Comparison of ENCODE assay signal across 10 cellular contexts in genomic region chr18:37019157-37019571, GRCh38.
DNase-seq lines count a peak whose midpoint lies in the region; ATAC-seq and TF ChIP-seq lines count a peak whose summit lies in the region.
"Had no signal": no experiment of that assay in that cellular context is flagged by ENCODE, and none has a peak within 500 bp of the region (broad histone marks: within the 10 kb centered on the region; RNA-seq: fewer than 3 reads in every experiment).

No MANE protein-coding gene starts in this region.

- H3K4me3 ChIP-seq in GM12864 (ENCODE audit: low read depth, low read length): no peak overlapping the region
- H3K4me3 ChIP-seq in astrocyte of the cerebellum (ENCODE audit: low read depth, low read length): no peak overlapping the region
- H3K4me3 ChIP-seq in lower lobe of right lung: no peak overlapping the region

- peaks cover 35% of the 10 kb centered on the region for H3K9me3 ChIP-seq in lower lobe of right lung

- no peaks in the 10 kb centered on the region for H3K36me3 ChIP-seq in lower lobe of right lung

- no peaks in the 10 kb centered on the region for H3K4me1 ChIP-seq in lower lobe of right lung

- ATAC-seq in lower lobe of right lung: peak; percentile 53 to 62
- ATAC-seq in GM21786 (IDR thresholded peaks at IDR 0.05; ENCODE audit: unreplicated experiment): no peak
- no peak for ATAC-seq in GM18517 (IDR thresholded peaks at IDR 0.05; ENCODE audit: unreplicated experiment)
- no peak for ATAC-seq in Right ventricle myocardium inferior

- in situ Hi-C loops in astrocyte of the cerebellum (cut with HindIII; ENCODE audit: low sequenced_read_pairs): no loop called here

- no peak overlapping the region for H3K27ac ChIP-seq in lower lobe of right lung

- intact Hi-C loops in lower lobe of right lung (cut with DNase I) (no loop called here), Right ventricle myocardium inferior (cut with DNase I) (no loop called here)

- TF ChIP-seq CTCF in GM12864 (IDR thresholded peaks at IDR 0.05; ENCODE audit: low read depth, low read length, missing control alignments) (peak; percentile 31), astrocyte of the cerebellum (IDR thresholded peaks at IDR 0.05; ENCODE audit: low read depth, low read length, missing control alignments) (peak; percentile 61), lower lobe of right lung (IDR thresholded peaks at IDR 0.05) (no peak)

- H3K27me3 ChIP-seq in lower lobe of right lung (ENCODE audit: low read depth): no peaks in the 10 kb centered on the region

- DNase-seq in GM12864 (ENCODE audit: low read depth): no peak
- DNase-seq in NCI-H146 treated with DMSO at 0.1 percent for 48 hours (lab: John Stamatoyannopoulos, UW; ENCODE audit: unreplicated experiment): peak; percentile 73
- peak; percentile 6 for DNase-seq in astrocyte of the cerebellum (ENCODE audit: low read depth)
- no peak for DNase-seq in lower lobe of right lung
- DNase-seq in Right ventricle myocardium inferior (ENCODE audit: missing footprints): no peak
- DNase-seq in UCSD-AML1 (lab: John Stamatoyannopoulos, UW; ENCODE audit: unreplicated experiment): no peak
- DNase-seq: activated naive CD8-positive, alpha-beta T cell treated with anti-CD3 and anti-CD28 coated beads for 36 hours; OCI-M1 had no signal

Comparison
In these comparisons a context has a peak if more than half of its experiments do, and no peak if none do; other contexts are left out.
1. DNase-seq: peak in NCI-H146 treated with DMSO at 0.1 percent for 48 hours (single experiment) and astrocyte of the cerebellum (single experiment); none in GM12864 (single experiment), lower lobe of right lung (single experiment), Right ventricle myocardium inferior (single experiment) and UCSD-AML1 (single experiment).
2. ATAC-seq: peak in lower lobe of right lung (2 of 2); none in GM21786 (single experiment), GM18517 (single experiment) and Right ventricle myocardium inferior (single experiment).